ENCODE assay signal across 1 cellular context in the genomic region with DNA sequence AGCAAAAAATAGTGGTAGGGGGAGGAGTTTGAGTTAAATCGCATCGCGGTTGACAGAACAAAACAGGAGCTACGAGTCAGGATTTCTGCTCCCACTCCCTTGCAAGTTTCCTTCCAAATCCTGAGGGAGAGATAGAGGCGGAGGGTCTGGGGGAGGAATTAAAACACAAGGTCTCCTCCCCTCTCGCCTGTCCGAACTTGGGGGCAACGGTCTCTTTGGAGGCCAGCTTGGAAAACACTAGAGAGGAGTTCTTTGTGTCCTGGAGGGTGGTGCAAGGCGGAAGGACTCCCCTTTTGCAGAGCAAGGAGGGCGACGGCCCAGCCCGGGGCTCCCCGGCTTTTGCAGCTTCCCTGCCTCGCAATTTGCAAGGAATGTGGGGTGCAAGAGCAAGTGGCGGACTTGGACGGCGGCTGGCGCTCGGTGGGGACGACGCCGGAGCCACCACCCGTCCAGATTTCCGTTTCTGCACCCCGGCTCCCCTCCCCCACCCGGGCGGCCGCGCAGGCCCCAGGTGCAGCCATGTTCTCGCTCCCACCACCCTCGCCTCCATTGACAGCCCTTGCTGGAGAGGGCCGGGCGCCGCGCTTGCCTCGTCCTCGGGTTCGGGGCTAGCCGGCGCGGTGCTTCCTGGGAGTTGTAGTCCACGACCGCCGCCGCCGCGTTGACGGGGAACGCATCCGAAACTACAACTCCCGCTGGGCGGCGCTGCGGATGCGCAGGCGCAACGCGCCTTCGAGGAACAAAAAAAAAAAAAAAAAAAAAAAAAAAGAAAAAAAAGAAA.
TF ChIP-seq lines count a peak whose summit lies in the region.

No MANE protein-coding gene starts in this region.

TF ChIP-seq in HepG2, 621 proteins besides CTCF, POLR2A, EP300 and RAD21 (continued from another document and continues in another):
- TF ChIP-seq GLMP (CRISPR knock-in tag; IDR thresholded peaks at IDR 0.05; ENCODE audit: borderline replicate concordance) (no peak), ZNF446 (CRISPR knock-in tag; IDR thresholded peaks at IDR 0.05) (peak; percentile 60; the same call in 1 of the 2 replicates), ZNF367 (CRISPR knock-in tag; IDR thresholded peaks at IDR 0.05; ENCODE audit: borderline replicate concordance) (no peak), ZNF34 (CRISPR knock-in tag; IDR thresholded peaks at IDR 0.05; ENCODE audit: borderline replicate concordance) (no peak), ZNF317 (CRISPR knock-in tag; IDR thresholded peaks at IDR 0.05) (peak; percentile 49; the same call in 1 of the 2 replicates), ZNF549 (CRISPR knock-in tag; IDR thresholded peaks at IDR 0.05) (no peak), GTF3A (CRISPR knock-in tag; conservative IDR thresholded peaks at IDR 0.05) (no peak), REST (IDR thresholded peaks at IDR 0.05; ENCODE audit: borderline replicate concordance in 1 of 2, low read depth in 1 of 2, low read length in 2 of 2) (peak in 1 of 2 experiments; percentile 72; a peak in 1 of 4 replicates), ZNF251 (CRISPR knock-in tag; IDR thresholded peaks at IDR 0.05) (no peak), AFF4 (CRISPR knock-in tag; IDR thresholded peaks at IDR 0.05) (no peak), ZBTB42 (CRISPR knock-in tag; IDR thresholded peaks at IDR 0.05) (0 out of 2 replicates have a peak, but pooled peaks have one; percentile 56), CBFB (CRISPR knock-in tag; IDR thresholded peaks at IDR 0.05) (peak; percentile 57), PBX3 (CRISPR knock-in tag; IDR thresholded peaks at IDR 0.05; ENCODE audit: borderline replicate concordance) (no peak), AKNA (CRISPR knock-in tag; IDR thresholded peaks at IDR 0.05; ENCODE audit: borderline replicate concordance) (no peak), ZNF780A (CRISPR knock-in tag; IDR thresholded peaks at IDR 0.05) (no peak), YEATS2 (CRISPR knock-in tag; IDR thresholded peaks at IDR 0.05; ENCODE audit: borderline replicate concordance) (peak; percentile 63; the same call in 1 of the 2 replicates), ZNF292 (CRISPR knock-in tag; IDR thresholded peaks at IDR 0.05; ENCODE audit: borderline replicate concordance, low read depth) (0 out of 2 replicates have a peak, but pooled peaks have one; percentile 67), ZNF142 (CRISPR knock-in tag; IDR thresholded peaks at IDR 0.05) (no peak), HNRNPLL (IDR thresholded peaks at IDR 0.05; ENCODE audit: low read depth, low read length, poor library complexity, severe bottlenecking) (no peak)
- TF ChIP-seq, protein P1, sequence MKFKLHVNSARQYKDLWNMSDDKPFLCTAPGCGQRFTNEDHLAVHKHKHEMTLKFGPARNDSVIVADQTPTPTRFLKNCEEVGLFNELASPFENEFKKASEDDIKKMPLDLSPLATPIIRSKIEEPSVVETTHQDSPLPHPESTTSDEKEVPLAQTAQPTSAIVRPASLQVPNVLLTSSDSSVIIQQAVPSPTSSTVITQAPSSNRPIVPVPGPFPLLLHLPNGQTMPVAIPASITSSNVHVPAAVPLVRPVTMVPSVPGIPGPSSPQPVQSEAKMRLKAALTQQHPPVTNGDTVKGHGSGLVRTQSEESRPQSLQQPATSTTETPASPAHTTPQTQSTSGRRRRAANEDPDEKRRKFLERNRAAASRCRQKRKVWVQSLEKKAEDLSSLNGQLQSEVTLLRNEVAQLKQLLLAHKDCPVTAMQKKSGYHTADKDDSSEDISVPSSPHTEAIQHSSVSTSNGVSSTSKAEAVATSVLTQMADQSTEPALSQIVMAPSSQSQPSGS (CRISPR knock-in tag; IDR thresholded peaks at IDR 0.05): peak; percentile 11; the same call in 1 of the 2 replicates
